ENCODE assay signal across 8 cellular contexts in genomic region chr14:89955418-89956293, GRCh38. TPM values are rescaled to one million over a fixed set of nuclear protein-coding genes. Genes with fewer than 3 reads are reported as not detected.
A peak's percentile ranks its signal among the peaks of the same experiment; 100 is the strongest.
DNase-seq lines count a peak whose midpoint lies in the region; ATAC-seq lines count a peak whose summit lies in the region.

Gene TDP1 (plus strand): TSS chr14:89955927. CDS start chr14:89963115, 7,188 bp downstream.

- peaks cover 5% of the 10 kb centered on the region for H3K9me3 Mint-ChIP-seq in activated CD4-positive, alpha-beta T cell treated with anti-CD3 and anti-CD28 coated beads, Interleukin-2, amount 10 ng/mL, durations not matched to agents 7 days and 5 days

- peak within 1 kb of the TSS; percentile 99 for H3K27ac Mint-ChIP-seq in activated CD4-positive, alpha-beta T cell treated with anti-CD3 and anti-CD28 coated beads, Interleukin-2, amount 10 ng/mL, durations not matched to agents 7 days and 5 days

- H3K27ac ChIP-seq in BLaER1: peak within 1 kb of the TSS; percentile 79

- CTCF ChIA-PET in activated CD4-positive, alpha-beta T cell treated with anti-CD3 and anti-CD28 coated beads, Interleukin-2, amount 10 ng/mL, durations not matched to agents 7 days and 5 days (lab: Charles Lee): interaction anchor here (0.6 to 2.4 kb wide), 2 partner anchors 15 to 1761 kb away, joined by 3 to 12 read pairs; no protein-coding TSS in a partner anchor

- peak within 1 kb of the TSS; percentile 93 for H3K4me2 ChIP-seq in BLaER1

- H3K27me3 ChIP-seq in BLaER1: no peaks in the 10 kb centered on the region

- peaks cover 19% of the 10 kb centered on the region for H3K4me1 ChIP-seq in BLaER1

- peak within 1 kb of the TSS; percentile 82 for H3K9ac ChIP-seq in BLaER1

- peaks cover 33% of the 10 kb centered on the region for H3K36me3 ChIP-seq in BLaER1

- H4K20me1 ChIP-seq in BLaER1: peaks cover under 1% of the 10 kb centered on the region; the same call in 1 of the 2 replicates

- peak within 1 kb of the TSS; percentile 90 for H3K4me3 ChIP-seq in BLaER1

- H3K9me3 ChIP-seq in BLaER1: peaks cover 17% of the 10 kb centered on the region

- H3K36me3 Mint-ChIP-seq in activated CD4-positive, alpha-beta T cell treated with anti-CD3 and anti-CD28 coated beads, Interleukin-2, amount 10 ng/mL, durations not matched to agents 7 days and 5 days (ENCODE audit: low read depth): peaks cover 43% of the 10 kb centered on the region

- POLR2A ChIA-PET in activated CD4-positive, alpha-beta T cell treated with anti-CD3 and anti-CD28 coated beads, Interleukin-2, amount 10 ng/mL, durations not matched to agents 7 days and 5 days (lab: Charles Lee): interaction anchor here (0.6 to 1.2 kb wide), 2 partner anchors 651 to 1257 kb away, joined by 4 to 6 read pairs; no protein-coding TSS in a partner anchor

- DNase-seq in NCI-H526 treated with DMSO at 0.1 percent for 48 hours (lab: John Stamatoyannopoulos, UW) (peak; percentile 94), cortex of kidney (lab: John Stamatoyannopoulos, UW) (peak; percentile 49), left lobe of liver (ENCODE audit: low spot score) (peak; percentile 97)
- peak; percentile 97 for DNase-seq in activated CD4-positive, alpha-beta T cell treated with anti-CD3 and anti-CD28 coated beads, Interleukin-2, amount 10 ng/mL, durations not matched to agents 7 days and 5 days
- peak; percentile 96 for DNase-seq in stimulated activated CD4-positive, alpha-beta T cell treated with anti-CD3 and anti-CD28 coated beads, Interleukin-2, amount 100 ng/mL, for 4 hours (ENCODE audit: low read depth)

- ATAC-seq in GM19324 (IDR thresholded peaks at IDR 0.05; ENCODE audit: low FRiP score, unreplicated experiment) (peak; percentile 73), HG03469 (IDR thresholded peaks at IDR 0.05; ENCODE audit: unreplicated experiment) (peak; percentile 43), left lobe of liver (peak; percentile 85)

- no peaks in the 10 kb centered on the region for H3K27me3 Mint-ChIP-seq in activated CD4-positive, alpha-beta T cell treated with anti-CD3 and anti-CD28 coated beads, Interleukin-2, amount 10 ng/mL, durations not matched to agents 7 days and 5 days

- H3K4me1 Mint-ChIP-seq in activated CD4-positive, alpha-beta T cell treated with anti-CD3 and anti-CD28 coated beads, Interleukin-2, amount 10 ng/mL, durations not matched to agents 7 days and 5 days: peaks cover 61% of the 10 kb centered on the region

- H3K4me3 Mint-ChIP-seq in activated CD4-positive, alpha-beta T cell treated with anti-CD3 and anti-CD28 coated beads, Interleukin-2, amount 10 ng/mL, durations not matched to agents 7 days and 5 days: peak within 1 kb of the TSS; percentile 95

RNA-seq across cellular contexts. Expression of gene TDP1, which starts in this region (rescaled TPM):
- total RNA-seq in activated CD4-positive, alpha-beta T cell treated with anti-CD3 and anti-CD28 coated beads, Interleukin-2, amount 10 ng/mL, durations not matched to agents 7 days and 5 days: 10 to 100 TPM; 77.9 to 79.6 TPM
- 4.6 TPM for total RNA-seq in left lobe of liver

Comparison
In these comparisons a context has a peak if more than half of its experiments do, and no peak if none do; other contexts are left out.
1. Peak in every context shown above with its lines: DNase-seq, ATAC-seq, H3K4me3 ChIP-seq and H3K27ac ChIP-seq.
2. RNA of gene TDP1 (total RNA-seq): 77.9 to 79.6 TPM in activated CD4-positive, alpha-beta T cell treated with anti-CD3 and anti-CD28 coated beads, Interleukin-2, amount 10 ng/mL, durations not matched to agents 7 days and 5 days; 4.6 TPM in left lobe of liver (single experiment); every median in the first group is over 10 times any median in the second.